In genomic region chr14:103476065-103476464, GRCh38 we compare ENCODE assay signal across 21 cellular contexts. TPM values are rescaled to one million over a fixed set of nuclear protein-coding genes. Genes with fewer than 3 reads are reported as not detected.
A peak's percentile ranks its signal among the peaks of the same experiment; 100 is the strongest.
DNase-seq lines count a peak whose midpoint lies in the region; ATAC-seq and TF ChIP-seq lines count a peak whose summit lies in the region.
"Had no signal": no experiment of that assay in that cellular context is flagged by ENCODE, and none has a peak within 500 bp of the region (broad histone marks: within the 10 kb centered on the region; RNA-seq: fewer than 3 reads in every experiment).

No MANE protein-coding gene starts in this region.

- no peak overlapping the region for H3K4me3 ChIP-seq in OCI-LY1 (ENCODE audit: low read depth, low read length, poor library complexity, severe bottlenecking)
- H3K4me3 ChIP-seq: MG63 had no signal

- no peaks in the 10 kb centered on the region for H3K9me3 ChIP-seq in CD4-positive, alpha-beta T cell (ENCODE audit: control insufficient read depth, low read length)
- no peaks in the 10 kb centered on the region for H3K9me3 ChIP-seq in OCI-LY1 (ENCODE audit: low read length)
- H3K9me3 ChIP-seq: BE2C, MG63 had no signal

- H3K4me2 ChIP-seq in OCI-LY1 (ENCODE audit: low read length): no peak overlapping the region

- no peak overlapping the region for H2AFZ ChIP-seq in OCI-LY1 (ENCODE audit: low read length)

- H3F3A ChIP-seq in OCI-LY1 (ENCODE audit: insufficient read depth, low read length): no peaks in the 10 kb centered on the region

- peaks cover 61% of the 10 kb centered on the region for H3K36me3 ChIP-seq in OCI-LY1 (ENCODE audit: insufficient read depth, low read length)

- no peak overlapping the region for H3K9ac ChIP-seq in OCI-LY1 (ENCODE audit: low read length)

- H3K79me2 ChIP-seq in OCI-LY1 (ENCODE audit: insufficient read depth, low read length): no peaks in the 10 kb centered on the region

- no peak overlapping the region for H3K27ac ChIP-seq in CD4-positive, alpha-beta T cell (ENCODE audit: low read depth, low read length)
- peak overlapping the region; percentile 37 for H3K27ac ChIP-seq in OCI-LY1 (ENCODE audit: low read depth, low read length, poor library complexity, severe bottlenecking)

- peak overlapping the region; percentile 68 for H3K27ac Mint-ChIP-seq in activated CD4-positive, alpha-beta T cell treated with anti-CD3 and anti-CD28 coated beads, Interleukin-2, amount 10 ng/mL, durations not matched to agents 7 days and 5 days
- H3K27ac Mint-ChIP-seq in CD4-positive, alpha-beta T cell: peak overlapping the region; percentile 24
- H3K27ac Mint-ChIP-seq in activated naive CD8-positive, alpha-beta T cell treated with anti-CD3 and anti-CD28 coated beads for 36 hours: peak overlapping the region; percentile 9

- peaks cover 43% of the 10 kb centered on the region for H3K36me3 Mint-ChIP-seq in activated CD4-positive, alpha-beta T cell treated with anti-CD3 and anti-CD28 coated beads, Interleukin-2, amount 10 ng/mL, durations not matched to agents 7 days and 5 days (ENCODE audit: low read depth)
- peaks cover 79% of the 10 kb centered on the region for H3K36me3 Mint-ChIP-seq in CD4-positive, alpha-beta T cell (ENCODE audit: low read depth)
- peaks cover 21% of the 10 kb centered on the region for H3K36me3 Mint-ChIP-seq in activated naive CD8-positive, alpha-beta T cell treated with anti-CD3 and anti-CD28 coated beads for 36 hours

- no peak overlapping the region for H3K4me3 Mint-ChIP-seq in activated CD4-positive, alpha-beta T cell treated with anti-CD3 and anti-CD28 coated beads, Interleukin-2, amount 10 ng/mL, durations not matched to agents 7 days and 5 days
- no peak overlapping the region for H3K4me3 Mint-ChIP-seq in CD4-positive, alpha-beta T cell
- H3K4me3 Mint-ChIP-seq in activated naive CD8-positive, alpha-beta T cell treated with anti-CD3 and anti-CD28 coated beads for 36 hours: no peak overlapping the region
- H3K4me3 Mint-ChIP-seq: CD14-positive monocyte had no signal

- no peaks in the 10 kb centered on the region for H3K9me2 ChIP-seq in OCI-LY1 (ENCODE audit: low read depth, low read length)

- intact Hi-C loops in CD4-positive, alpha-beta T cell (cut with DNase I, micrococcal nuclease): no loop called here
- intact Hi-C loops in left cardiac atrium (cut with DNase I): no loop called here

- H3K27me3 ChIP-seq in CD4-positive, alpha-beta T cell (ENCODE audit: control insufficient read depth, insufficient read depth, low read length): no peaks in the 10 kb centered on the region
- no peaks in the 10 kb centered on the region for H3K27me3 ChIP-seq in OCI-LY1 (ENCODE audit: insufficient read depth, low read length)
- H3K27me3 ChIP-seq: BE2C, MG63 had no signal

- POLR2A ChIA-PET in activated CD4-positive, alpha-beta T cell treated with anti-CD3 and anti-CD28 coated beads, Interleukin-2, amount 10 ng/mL, durations not matched to agents 7 days and 5 days (lab: Charles Lee): no interaction called here
- POLR2A ChIA-PET in CD4-positive, alpha-beta T cell (lab: Charles Lee): no interaction called here

- H4K20me1 ChIP-seq in OCI-LY1 (ENCODE audit: insufficient read depth, low read length): no peaks in the 10 kb centered on the region

- H3K4me1 ChIP-seq in OCI-LY1 (ENCODE audit: insufficient read depth, low read length, severe bottlenecking): peaks cover 22% of the 10 kb centered on the region
- H3K4me1 ChIP-seq: BE2C had no signal

- no peaks in the 10 kb centered on the region for H3K27me3 Mint-ChIP-seq in activated CD4-positive, alpha-beta T cell treated with anti-CD3 and anti-CD28 coated beads, Interleukin-2, amount 10 ng/mL, durations not matched to agents 7 days and 5 days
- H3K27me3 Mint-ChIP-seq in CD4-positive, alpha-beta T cell: no peaks in the 10 kb centered on the region
- no peaks in the 10 kb centered on the region for H3K27me3 Mint-ChIP-seq in activated naive CD8-positive, alpha-beta T cell treated with anti-CD3 and anti-CD28 coated beads for 36 hours

- no peaks in the 10 kb centered on the region for H3K9me3 Mint-ChIP-seq in activated CD4-positive, alpha-beta T cell treated with anti-CD3 and anti-CD28 coated beads, Interleukin-2, amount 10 ng/mL, durations not matched to agents 7 days and 5 days
- H3K9me3 Mint-ChIP-seq in CD4-positive, alpha-beta T cell: no peaks in the 10 kb centered on the region
- no peaks in the 10 kb centered on the region for H3K9me3 Mint-ChIP-seq in activated naive CD8-positive, alpha-beta T cell treated with anti-CD3 and anti-CD28 coated beads for 36 hours
- H3K9me3 Mint-ChIP-seq: CD14-positive monocyte had no signal

- CTCF ChIA-PET in activated CD4-positive, alpha-beta T cell treated with anti-CD3 and anti-CD28 coated beads, Interleukin-2, amount 10 ng/mL, durations not matched to agents 7 days and 5 days (lab: Charles Lee): interaction anchor here (0.7 to 1.0 kb wide), 2 partner anchors 26 to 1285 kb away, joined by 3 read pairs; no protein-coding TSS in a partner anchor
- CTCF ChIA-PET in CD4-positive, alpha-beta T cell (lab: Charles Lee): no interaction called here

- peak; percentile 14 for DNase-seq in activated CD4-positive, alpha-beta T cell treated with anti-CD3 and anti-CD28 coated beads, Interleukin-2, amount 10 ng/mL, durations not matched to agents 7 days and 5 days
- DNase-seq in activated CD4-positive, alpha-beta T cell treated with anti-CD3 and anti-CD28 coated beads, Interleukin-2, amount 50 U/mL, for 48 hours: no peak
- no peak for DNase-seq in CD4-positive, alpha-beta T cell
- DNase-seq in activated naive CD8-positive, alpha-beta T cell treated with anti-CD3 and anti-CD28 coated beads for 36 hours: no peak
- DNase-seq in left cardiac atrium: no peak
- no peak for DNase-seq in NCI-H1436 treated with DMSO at 0.1 percent for 48 hours (lab: John Stamatoyannopoulos, UW)
- DNase-seq: 8988T, ACHN, BE2C, KBM-7, MG63, NCI-H1105 treated with DMSO at 0.1 percent for 48 hours, NCI-H2029, NCI-H446, NCI-H524 treated with DMSO at 0.1 percent for 48 hours, NCI-H774, PC-3 had no signal

- no peak for TF ChIP-seq CTCF in CD4-positive, alpha-beta T cell (IDR thresholded peaks at IDR 0.05)
- TF ChIP-seq CTCF in OCI-LY1 (IDR thresholded peaks at IDR 0.05; ENCODE audit: low read length): no peak

- ATAC-seq in CD4-positive, alpha-beta T cell (ENCODE audit: poor library complexity): peak; percentile 39
- ATAC-seq in left cardiac atrium (no peak), GM19023 (IDR thresholded peaks at IDR 0.05; ENCODE audit: unreplicated experiment) (no peak)
- ATAC-seq: HepG2, PC-3 had no signal

- peaks cover 20% of the 10 kb centered on the region for H3K4me1 Mint-ChIP-seq in activated CD4-positive, alpha-beta T cell treated with anti-CD3 and anti-CD28 coated beads, Interleukin-2, amount 10 ng/mL, durations not matched to agents 7 days and 5 days
- peaks cover 12% of the 10 kb centered on the region for H3K4me1 Mint-ChIP-seq in CD4-positive, alpha-beta T cell (ENCODE audit: low read depth)
- peaks cover 15% of the 10 kb centered on the region for H3K4me1 Mint-ChIP-seq in activated naive CD8-positive, alpha-beta T cell treated with anti-CD3 and anti-CD28 coated beads for 36 hours

RNA-seq across cellular contexts. Expression of gene CKB, which starts 46.6 kb away (rescaled TPM):
- total RNA-seq in activated CD4-positive, alpha-beta T cell treated with anti-CD3 and anti-CD28 coated beads, Interleukin-2, amount 10 ng/mL, durations not matched to agents 7 days and 5 days: under 1 TPM; 0.52 to 0.67 TPM
- total RNA-seq in CD4-positive, alpha-beta T cell: 1 to 10 TPM; 5.8 to 6.6 TPM
- 1 to 10 TPM; 3.1 to 3.3 TPM for total RNA-seq in activated naive CD8-positive, alpha-beta T cell treated with anti-CD3 and anti-CD28 coated beads for 36 hours
- 100 to 1,000 TPM; 407 to 412 TPM for total RNA-seq in left cardiac atrium

RNA-seq across cellular contexts. Expression of gene TRMT61A, which starts 52.9 kb away (rescaled TPM):
- total RNA-seq in activated CD4-positive, alpha-beta T cell treated with anti-CD3 and anti-CD28 coated beads, Interleukin-2, amount 10 ng/mL, durations not matched to agents 7 days and 5 days: 1 to 10 TPM; 7.0 to 8.8 TPM
- total RNA-seq in CD4-positive, alpha-beta T cell: 1 to 10 TPM; 9.2 to 9.8 TPM
- 10 to 100 TPM; 20.6 to 22.1 TPM for total RNA-seq in activated naive CD8-positive, alpha-beta T cell treated with anti-CD3 and anti-CD28 coated beads for 36 hours
- 1 to 10 TPM; 6.0 to 8.5 TPM for total RNA-seq in left cardiac atrium

Comparison
In these comparisons a context has a peak if more than half of its experiments do, and no peak if none do; other contexts are left out.
1. H3K27ac Mint-ChIP-seq: peak in every context shown above with its lines; median percentile 68 in activated CD4-positive, alpha-beta T cell treated with anti-CD3 and anti-CD28 coated beads, Interleukin-2, amount 10 ng/mL, durations not matched to agents 7 days and 5 days; 24 in CD4-positive, alpha-beta T cell; 9 in activated naive CD8-positive, alpha-beta T cell treated with anti-CD3 and anti-CD28 coated beads for 36 hours.
2. RNA of gene CKB, which starts 46.6 kb away (total RNA-seq): 407 to 412 TPM in left cardiac atrium; 5.8 to 6.6 TPM in CD4-positive, alpha-beta T cell, 3.1 to 3.3 TPM in activated naive CD8-positive, alpha-beta T cell treated with anti-CD3 and anti-CD28 coated beads for 36 hours and 0.52 to 0.67 TPM in activated CD4-positive, alpha-beta T cell treated with anti-CD3 and anti-CD28 coated beads, Interleukin-2, amount 10 ng/mL, durations not matched to agents 7 days and 5 days; every median in the first group is over 10 times any median in the second.